9 cellular contexts compared by ENCODE assay signal in the genomic region with DNA sequence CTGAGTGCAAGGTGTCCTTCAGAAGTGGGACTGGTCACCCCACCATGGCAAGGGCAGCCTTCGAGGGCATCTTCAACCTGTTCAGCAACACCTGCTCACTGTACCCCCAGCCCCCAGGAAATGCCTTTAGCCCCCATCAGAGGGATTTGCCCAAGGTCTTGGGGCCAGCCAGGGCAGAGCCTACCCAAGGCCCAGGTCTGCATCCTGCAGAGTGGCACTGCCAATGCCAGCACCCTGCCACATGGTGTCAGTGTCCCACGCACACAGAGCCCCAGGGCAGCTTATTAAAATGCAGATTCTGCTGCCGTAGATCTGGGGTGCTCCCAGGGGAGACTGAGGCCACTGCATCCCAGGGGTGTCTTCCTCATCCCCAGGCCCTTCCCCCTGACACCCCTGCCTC.
DNase-seq lines count a peak whose midpoint lies in the region; ATAC-seq lines count a peak whose summit lies in the region.
"Had no signal": no experiment of that assay in that cellular context is flagged by ENCODE, and none has a peak within 500 bp of the region (broad histone marks: within the 10 kb centered on the region; RNA-seq: fewer than 3 reads in every experiment).

No MANE protein-coding gene starts in this region.

- no peak overlapping the region for H3K4me3 Mint-ChIP-seq in activated naive CD4-positive, alpha-beta T cell treated with anti-CD3 and anti-CD28 coated beads, Interleukin-2, amount 10 ng/mL, durations not matched to agents 7 days and 5 days
- no peak overlapping the region for H3K4me3 Mint-ChIP-seq in memory B cell

- no peaks in the 10 kb centered on the region for H3K36me3 Mint-ChIP-seq in activated naive CD4-positive, alpha-beta T cell treated with anti-CD3 and anti-CD28 coated beads, Interleukin-2, amount 10 ng/mL, durations not matched to agents 7 days and 5 days
- peaks cover 2% of the 10 kb centered on the region for H3K36me3 Mint-ChIP-seq in memory B cell

- CTCF ChIA-PET in activated naive CD4-positive, alpha-beta T cell treated with anti-CD3 and anti-CD28 coated beads, Interleukin-2, amount 10 ng/mL, durations not matched to agents 7 days and 5 days (lab: Charles Lee): interaction anchor here (0.6 kb wide), 1 partner anchor 76 kb away, joined by 3 read pairs; no protein-coding TSS in a partner anchor

- H3K27me3 Mint-ChIP-seq in activated naive CD4-positive, alpha-beta T cell treated with anti-CD3 and anti-CD28 coated beads, Interleukin-2, amount 10 ng/mL, durations not matched to agents 7 days and 5 days: peaks cover 1% of the 10 kb centered on the region
- no peaks in the 10 kb centered on the region for H3K27me3 Mint-ChIP-seq in memory B cell

- DNase-seq in DMS53 (lab: John Stamatoyannopoulos, UW) (peak; percentile 70), DMS53 treated with DMSO at 0.1 percent for 48 hours (lab: John Stamatoyannopoulos, UW; ENCODE audit: unreplicated experiment) (no peak), HT-29 (ENCODE audit: low spot score) (peak; percentile 34), memory B cell (ENCODE audit: low spot score in 2 of 2) (no peak), HuH-7 (ENCODE audit: low spot score) (no peak), cerebellum (ENCODE audit: low spot score) (no peak), pons (ENCODE audit: low spot score) (no peak)
- peak; percentile 37 for DNase-seq in activated naive CD4-positive, alpha-beta T cell treated with anti-CD3 and anti-CD28 coated beads, Interleukin-2, amount 10 ng/mL, durations not matched to agents 7 days and 5 days
- DNase-seq: NCI-H446 had no signal

- peak; percentile 48 for ATAC-seq in memory B cell (ENCODE audit: low read depth)

- H3K9me3 Mint-ChIP-seq in activated naive CD4-positive, alpha-beta T cell treated with anti-CD3 and anti-CD28 coated beads, Interleukin-2, amount 10 ng/mL, durations not matched to agents 7 days and 5 days: no peaks in the 10 kb centered on the region
- no peaks in the 10 kb centered on the region for H3K9me3 Mint-ChIP-seq in memory B cell

- no peak overlapping the region for H3K27ac Mint-ChIP-seq in activated naive CD4-positive, alpha-beta T cell treated with anti-CD3 and anti-CD28 coated beads, Interleukin-2, amount 10 ng/mL, durations not matched to agents 7 days and 5 days
- H3K27ac Mint-ChIP-seq in memory B cell: no peak overlapping the region

- no peaks in the 10 kb centered on the region for H3K4me1 Mint-ChIP-seq in activated naive CD4-positive, alpha-beta T cell treated with anti-CD3 and anti-CD28 coated beads, Interleukin-2, amount 10 ng/mL, durations not matched to agents 7 days and 5 days
- H3K4me1 Mint-ChIP-seq in memory B cell: no peaks in the 10 kb centered on the region

Comparison
In these comparisons a context has a peak if more than half of its experiments do, and no peak if none do; other contexts are left out.
1. DNase-seq: peak in DMS53 (single experiment), HT-29 (single experiment) and activated naive CD4-positive, alpha-beta T cell treated with anti-CD3 and anti-CD28 coated beads, Interleukin-2, amount 10 ng/mL, durations not matched to agents 7 days and 5 days (single experiment); none in DMS53 treated with DMSO at 0.1 percent for 48 hours (single experiment), memory B cell (0 of 2), HuH-7 (single experiment), cerebellum (single experiment) and pons (single experiment).